8 cellular contexts compared by ENCODE assay signal in the genomic region with DNA sequence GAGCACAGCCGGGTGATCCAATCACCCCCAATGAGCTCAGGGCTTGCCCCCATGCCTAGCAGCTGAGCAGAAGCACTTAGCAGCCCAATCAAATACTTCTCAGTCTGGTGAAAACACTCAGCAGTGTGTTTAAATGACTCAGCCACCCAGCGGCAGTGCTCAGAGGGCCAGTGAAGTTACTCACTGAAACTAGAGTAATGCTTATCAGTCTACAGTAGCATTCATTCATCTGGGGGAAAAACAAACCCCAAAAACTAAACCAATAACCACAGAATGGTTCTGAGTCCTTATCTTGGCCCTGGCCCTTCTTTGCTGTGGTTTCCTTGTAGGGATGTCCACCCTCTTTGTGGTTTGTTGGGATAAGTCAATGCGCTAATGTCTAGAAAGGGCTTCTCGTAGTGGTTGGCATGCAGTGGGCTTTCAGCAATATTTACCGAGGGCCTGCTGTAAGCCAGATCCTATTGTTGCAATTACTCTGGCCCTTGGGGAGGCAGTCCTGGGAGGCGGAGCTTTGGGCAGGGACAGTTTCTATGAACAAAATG. TPM values are rescaled to one million over a fixed set of nuclear protein-coding genes. Genes with fewer than 3 reads are reported as not detected.
A peak's percentile ranks its signal among the peaks of the same experiment; 100 is the strongest.
DNase-seq lines count a peak whose midpoint lies in the region; ATAC-seq and TF ChIP-seq lines count a peak whose summit lies in the region.

No MANE protein-coding gene starts in this region.

- H3K4me3 ChIP-seq in cardiac fibroblast (replicated peaks in 1 of 2; ENCODE audit: low read depth in 2 of 2, low read length in 2 of 2), result no peak overlapping the region
- H3K4me3 ChIP-seq in sigmoid colon, result no peak overlapping the region

- H3K4me3 Mint-ChIP-seq in activated CD8-positive, alpha-beta T cell treated with anti-CD3 and anti-CD28 coated beads for 36 hours, result no peak overlapping the region
- no peak overlapping the region for H3K4me3 Mint-ChIP-seq in activated CD8-positive, alpha-beta T cell treated with anti-CD3 and anti-CD28 coated beads, Interleukin-2, amount 10 ng/mL, durations not matched to agents 7 days and 5 days

- in situ Hi-C loops in KBM-7 (cut with MboI; ENCODE audit: low pct_unique_long_range_greater_than_20kb, low sequenced_read_pairs), result no loop called here

- intact Hi-C loops in activated CD8-positive, alpha-beta T cell treated with anti-CD3 and anti-CD28 coated beads for 36 hours (cut with micrococcal nuclease), result no loop called here
- intact Hi-C loops in sigmoid colon (cut with DNase I), result no loop called here

- no peak overlapping the region for H3K27ac ChIP-seq in sigmoid colon

- H3K36me3 ChIP-seq in sigmoid colon, result no peaks in the 10 kb centered on the region

- TF ChIP-seq CTCF in activated CD8-positive, alpha-beta T cell treated with anti-CD3 and anti-CD28 coated beads for 36 hours (IDR thresholded peaks at IDR 0.05), result no peak
- no peak for TF ChIP-seq CTCF in cardiac fibroblast (IDR thresholded peaks at IDR 0.05; ENCODE audit: low read depth, low read length)
- no peak for TF ChIP-seq CTCF in sigmoid colon (IDR thresholded peaks at IDR 0.05)

- peaks cover 0 to 5% (median 0%) of the 10 kb centered on the region in 3 donors for H3K27me3 ChIP-seq in sigmoid colon

- H3K4me1 Mint-ChIP-seq in activated CD8-positive, alpha-beta T cell treated with anti-CD3 and anti-CD28 coated beads for 36 hours (ENCODE audit: low read depth), result peaks cover 2% of the 10 kb centered on the region
- peaks cover 5% of the 10 kb centered on the region for H3K4me1 Mint-ChIP-seq in activated CD8-positive, alpha-beta T cell treated with anti-CD3 and anti-CD28 coated beads, Interleukin-2, amount 10 ng/mL, durations not matched to agents 7 days and 5 days (ENCODE audit: low read depth)

- peak; percentile 70 for DNase-seq in activated CD8-positive, alpha-beta T cell treated with anti-CD3 and anti-CD28 coated beads for 36 hours
- no peak for DNase-seq in activated CD8-positive, alpha-beta T cell treated with anti-CD3 and anti-CD28 coated beads, Interleukin-2, amount 10 ng/mL, durations not matched to agents 7 days and 5 days
- peak; percentile 73 for DNase-seq in KBM-7
- DNase-seq in cardiac fibroblast (ENCODE audit: low read depth in 2 of 2), result peak; percentile 87 to 88
- DNase-seq in sigmoid colon, result no peak
- no peak for DNase-seq in GM19238 (ENCODE audit: insufficient read length, low spot score)
- no peak for DNase-seq in NCI-H2081 (lab: John Stamatoyannopoulos, UW)

- no peak overlapping the region for H3K27ac Mint-ChIP-seq in activated CD8-positive, alpha-beta T cell treated with anti-CD3 and anti-CD28 coated beads for 36 hours
- H3K27ac Mint-ChIP-seq in activated CD8-positive, alpha-beta T cell treated with anti-CD3 and anti-CD28 coated beads, Interleukin-2, amount 10 ng/mL, durations not matched to agents 7 days and 5 days, result no peak overlapping the region

- POLR2A ChIA-PET in activated CD8-positive, alpha-beta T cell treated with anti-CD3 and anti-CD28 coated beads for 36 hours (lab: Charles Lee), result interaction anchor here (1.6 kb wide), 1 partner anchor 14 kb away, joined by 4 read pairs; no protein-coding TSS in a partner anchor
- POLR2A ChIA-PET in activated CD8-positive, alpha-beta T cell treated with anti-CD3 and anti-CD28 coated beads, Interleukin-2, amount 10 ng/mL, durations not matched to agents 7 days and 5 days (lab: Charles Lee), result no interaction called here

- no peak for TF ChIP-seq POLR2A in sigmoid colon (IDR thresholded peaks at IDR 0.05)

- H3K9me3 Mint-ChIP-seq in activated CD8-positive, alpha-beta T cell treated with anti-CD3 and anti-CD28 coated beads for 36 hours, result no peaks in the 10 kb centered on the region
- H3K9me3 Mint-ChIP-seq in activated CD8-positive, alpha-beta T cell treated with anti-CD3 and anti-CD28 coated beads, Interleukin-2, amount 10 ng/mL, durations not matched to agents 7 days and 5 days (ENCODE audit: insufficient read depth), result no peaks in the 10 kb centered on the region

- CTCF ChIA-PET in activated CD8-positive, alpha-beta T cell treated with anti-CD3 and anti-CD28 coated beads for 36 hours (lab: Charles Lee), result interaction anchor here (7.3 kb wide), 1 partner anchor 14 kb away, joined by 47 read pairs; no protein-coding TSS in a partner anchor
- CTCF ChIA-PET in activated CD8-positive, alpha-beta T cell treated with anti-CD3 and anti-CD28 coated beads, Interleukin-2, amount 10 ng/mL, durations not matched to agents 7 days and 5 days (lab: Charles Lee), result interaction anchor here (2.0 kb wide), 1 partner anchor 14 kb away, joined by 10 read pairs; no protein-coding TSS in a partner anchor

- TF ChIP-seq EP300 in sigmoid colon (IDR thresholded peaks at IDR 0.05), result no peak

- WGBS in sigmoid colon, 2 donors, result 46 to 76% methylated on average over 6 of the region's 6 CpGs

- H3K27me3 Mint-ChIP-seq in activated CD8-positive, alpha-beta T cell treated with anti-CD3 and anti-CD28 coated beads for 36 hours, result peaks cover 30% of the 10 kb centered on the region
- H3K27me3 Mint-ChIP-seq in activated CD8-positive, alpha-beta T cell treated with anti-CD3 and anti-CD28 coated beads, Interleukin-2, amount 10 ng/mL, durations not matched to agents 7 days and 5 days (ENCODE audit: low read depth), result peaks cover 37% of the 10 kb centered on the region

- no peaks in the 10 kb centered on the region for H3K4me1 ChIP-seq in sigmoid colon

- no peaks in the 10 kb centered on the region for H3K36me3 Mint-ChIP-seq in activated CD8-positive, alpha-beta T cell treated with anti-CD3 and anti-CD28 coated beads for 36 hours (ENCODE audit: low read depth)
- no peaks in the 10 kb centered on the region for H3K36me3 Mint-ChIP-seq in activated CD8-positive, alpha-beta T cell treated with anti-CD3 and anti-CD28 coated beads, Interleukin-2, amount 10 ng/mL, durations not matched to agents 7 days and 5 days (ENCODE audit: low read depth)

- ATAC-seq in activated CD8-positive, alpha-beta T cell treated with anti-CD3 and anti-CD28 coated beads for 36 hours, result peak; percentile 98
- ATAC-seq in activated CD8-positive, alpha-beta T cell treated with anti-CD3 and anti-CD28 coated beads, Interleukin-2, amount 10 ng/mL, durations not matched to agents 7 days and 5 days, result no peak
- ATAC-seq in GM21825 (IDR thresholded peaks at IDR 0.05; ENCODE audit: unreplicated experiment), result peak; percentile 86

- H3K9me3 ChIP-seq in sigmoid colon, result no peaks in the 10 kb centered on the region

RNA-seq across cellular contexts. Expression of a gene that starts 43.2 kb away (rescaled TPM):
- not detected for total RNA-seq in activated CD8-positive, alpha-beta T cell treated with anti-CD3 and anti-CD28 coated beads for 36 hours
- not detected for total RNA-seq in activated CD8-positive, alpha-beta T cell treated with anti-CD3 and anti-CD28 coated beads, Interleukin-2, amount 10 ng/mL, durations not matched to agents 7 days and 5 days
- 1 to 10 TPM in 1 of 4 donors, not detected in 3; 3.3 TPM for total RNA-seq in sigmoid colon
- polyA plus RNA-seq in sigmoid colon, result not detected

Comparison
In these comparisons a context has a peak if more than half of its experiments do, and no peak if none do; other contexts are left out.
1. DNase-seq: peak in activated CD8-positive, alpha-beta T cell treated with anti-CD3 and anti-CD28 coated beads for 36 hours (single experiment), KBM-7 (single experiment) and cardiac fibroblast (2 of 2); none in activated CD8-positive, alpha-beta T cell treated with anti-CD3 and anti-CD28 coated beads, Interleukin-2, amount 10 ng/mL, durations not matched to agents 7 days and 5 days (single experiment), sigmoid colon (single experiment), GM19238 (single experiment) and NCI-H2081 (0 of 2).